ENCODE assay signal across 1 cellular context in the genomic region with DNA sequence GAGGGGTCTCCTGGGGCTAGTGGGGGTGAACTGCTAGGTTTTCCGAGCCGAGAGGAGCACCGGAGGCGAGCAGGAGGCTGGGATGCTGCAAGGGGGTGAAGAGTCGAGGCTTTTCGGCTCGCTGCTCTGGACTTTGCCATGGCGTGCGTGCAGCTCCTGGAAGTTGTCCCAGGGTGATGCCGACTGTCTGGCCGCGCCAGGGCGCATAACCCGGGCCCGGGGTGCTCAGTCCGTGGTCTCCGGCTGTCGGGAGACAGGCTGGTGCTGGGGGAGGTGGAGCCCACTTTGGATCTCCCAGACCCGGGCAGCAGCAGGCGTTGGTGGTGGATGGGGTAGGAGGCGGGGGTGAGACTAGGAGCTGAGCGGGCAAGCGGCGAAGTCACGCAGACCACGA.
TF ChIP-seq lines count a peak whose summit lies in the region.

No MANE protein-coding gene starts in this region.

TF ChIP-seq in SK-N-SH, 30 proteins besides CTCF, POLR2A, EP300 and RAD21 (continued from another document):
- TF ChIP-seq REST (IDR thresholded peaks at IDR 0.05; ENCODE audit: low read depth, low read length) (no peak), FOSL2 (IDR thresholded peaks at IDR 0.05; ENCODE audit: borderline replicate concordance, low read depth) (no peak)
